In genomic region chr7:51187941-51188340, GRCh38 we compare ENCODE assay signal across 11 cellular contexts.
DNase-seq lines count a peak whose midpoint lies in the region; FAIRE-seq and TF ChIP-seq lines count a peak whose summit lies in the region.
"Had no signal": no experiment of that assay in that cellular context is flagged by ENCODE, and none has a peak within 500 bp of the region (broad histone marks: within the 10 kb centered on the region; RNA-seq: fewer than 3 reads in every experiment).

No MANE protein-coding gene starts in this region.

- POLR2A ChIA-PET in H1 (lab: Charles Lee; ENCODE audit: partially characterized antibody): interaction anchor here (0.7 to 3.1 kb wide), 3 partner anchors 11 to 139 kb away, joined by 3 to 11 read pairs (median 3); no protein-coding TSS in a partner anchor

- H3K27ac ChIP-seq in H1 (ENCODE audit: low read depth, low read length) (no peak overlapping the region), uterus (no peak overlapping the region)

- H2BK5ac ChIP-seq in H1 (ENCODE audit: low read depth, low read length): 0 out of 2 replicates have a peak overlapping the region, but pooled peaks have one; percentile 20

- H3K4me1 ChIP-seq in H1 (replicated peaks in 1 of 4; ENCODE audit: control insufficient read depth in 3 of 4, insufficient read depth in 4 of 4, low read length in 3 of 4): peaks cover 0 to 7% (median 4%) of the 10 kb centered on the region in 4 experiments; a peak in 4 of 7 replicates
- H3K4me1 ChIP-seq in uterus: no peaks in the 10 kb centered on the region

- no peak overlapping the region for H2BK12ac ChIP-seq in H1 (ENCODE audit: low read depth, low read length)

- H3K9me3 Mint-ChIP-seq in neural crest cell: no peaks in the 10 kb centered on the region
- H3K9me3 Mint-ChIP-seq in HFFc6: no peaks in the 10 kb centered on the region
- H3K9me3 Mint-ChIP-seq: activated T-cell treated with anti-CD3 and anti-CD28 coated beads, Interleukin-2, amount 50 U/mL, for 72 hours; CD8-positive, alpha-beta T cell; stimulated activated naive B cell treated with anti-CD40 and anti-IgM and Interleukin-4, amounts not matched to agents 10 μg/mL and 1 μg/mL and 100 μg/mL, for 72 hours had no signal

- H3K27me3 ChIP-seq in H1 (replicated peaks in 1 of 4; ENCODE audit: control insufficient read depth in 3 of 4, extremely low read depth in 1 of 4, insufficient read depth in 3 of 4, low read length in 3 of 4) (no peaks in the 10 kb centered on the region), uterus (no peaks in the 10 kb centered on the region)

- no peak overlapping the region for H3K4ac ChIP-seq in H1 (replicated peaks; ENCODE audit: insufficient read length, low read depth, low read length)

- TF ChIP-seq POLR2A in H1 (IDR thresholded peaks at IDR 0.05; ENCODE audit: control extremely low read depth in 1 of 2, low read depth in 2 of 2, low read length in 2 of 2) (no peak), uterus (IDR thresholded peaks at IDR 0.05) (no peak)

- H3K9me3 ChIP-seq in H1 (ENCODE audit: insufficient read depth in 2 of 2, low read depth in 1 of 2, low read length in 1 of 2) (no peaks in the 10 kb centered on the region), uterus (no peaks in the 10 kb centered on the region)

- H3K79me2 ChIP-seq in H1 (ENCODE audit: control insufficient read depth in 1 of 2, insufficient read depth in 2 of 2, low read length in 2 of 2): no peaks in the 10 kb centered on the region

- no peaks in the 10 kb centered on the region for H4K20me1 ChIP-seq in H1 (replicated peaks in 1 of 2; ENCODE audit: control insufficient read depth in 1 of 2, insufficient read depth in 2 of 2, low read length in 2 of 2)

- FAIRE-seq in H1 (lab: Jason Lieb, UNC): peak; percentile 94

- no peak overlapping the region for H2AFZ ChIP-seq in H1 (ENCODE audit: low read length)

- H4K5ac ChIP-seq in H1 (ENCODE audit: insufficient read length, low read depth, low read length): no peak overlapping the region

- H3K27ac Mint-ChIP-seq in neural crest cell (ENCODE audit: unreplicated experiment) (no peak overlapping the region), HFFc6 (no peak overlapping the region)
- H3K27ac Mint-ChIP-seq: activated T-cell treated with anti-CD3 and anti-CD28 coated beads, Interleukin-2, amount 50 U/mL, for 72 hours; CD8-positive, alpha-beta T cell; stimulated activated naive B cell treated with anti-CD40 and anti-IgM and Interleukin-4, amounts not matched to agents 10 μg/mL and 1 μg/mL and 100 μg/mL, for 72 hours had no signal

- H2BK20ac ChIP-seq in H1 (ENCODE audit: low read length): no peak overlapping the region

- 32% methylated on average over 6 of the region's 6 CpGs; no CpG with 5 or more reads in 1 of the 2 experiments for WGBS in H1 (ENCODE audit: extremely low coverage in 1 of 2, insufficient coverage in 1 of 2, insufficient read length in 1 of 2, insufficient replicate concordance in 2 of 2, low coverage in 1 of 2, low lambda C conversion rate in 2 of 2, missing lambda C conversion rate in 1 of 2), 2 experiments

- TF ChIP-seq CTCF in H1 (IDR thresholded peaks at IDR 0.05; ENCODE audit: control extremely low read depth in 1 of 3, insufficient read depth in 1 of 3, low read depth in 1 of 3, low read length in 3 of 3) (peak; percentile 86 to 97 (median 90)), neural crest cell (conservative IDR thresholded peaks at IDR 0.05) (peak; percentile 49), uterus (IDR thresholded peaks at IDR 0.05) (no peak), HFFc6 (IDR thresholded peaks at IDR 0.05) (no peak)

- H3K4me1 Mint-ChIP-seq in neural crest cell (no peaks in the 10 kb centered on the region), HFFc6 (ENCODE audit: low read depth) (no peaks in the 10 kb centered on the region)
- H3K4me1 Mint-ChIP-seq: stimulated activated naive B cell treated with anti-CD40 and anti-IgM and Interleukin-4, amounts not matched to agents 10 μg/mL and 1 μg/mL and 100 μg/mL, for 72 hours had no signal

- DNase-seq in D341Med (ENCODE audit: low spot score): peak; percentile 69
- peak; percentile 7 for DNase-seq in NCI-H2227 treated with DMSO at 0.1 percent for 48 hours (lab: John Stamatoyannopoulos, UW)
- peak; percentile 50 to 82 for DNase-seq in H1 (ENCODE audit: low read depth in 1 of 2, low spot score in 2 of 2)
- peak; percentile 28 for DNase-seq in neural crest cell (ENCODE audit: low read depth, low spot score)
- no peak for DNase-seq in LoVo (ENCODE audit: low spot score)
- DNase-seq in uterus: no peak
- DNase-seq in HFFc6: no peak
- DNase-seq in AG08395 (ENCODE audit: low spot score): no peak
- DNase-seq: activated T-cell treated with anti-CD3 and anti-CD28 coated beads, Interleukin-2, amount 50 U/mL, for 72 hours; CD8-positive, alpha-beta T cell; stimulated activated naive B cell treated with anti-CD40 and anti-IgM and Interleukin-4, amounts not matched to agents 10 μg/mL and 1 μg/mL and 100 μg/mL, for 72 hours had no signal

- H2AK5ac ChIP-seq in H1 (ENCODE audit: low read depth, low read length): no peak overlapping the region

- H3K36me3 Mint-ChIP-seq in neural crest cell (ENCODE audit: low read depth) (no peaks in the 10 kb centered on the region), HFFc6 (ENCODE audit: low read depth) (no peaks in the 10 kb centered on the region)
- H3K36me3 Mint-ChIP-seq: CD8-positive, alpha-beta T cell; stimulated activated naive B cell treated with anti-CD40 and anti-IgM and Interleukin-4, amounts not matched to agents 10 μg/mL and 1 μg/mL and 100 μg/mL, for 72 hours had no signal

- H3K23ac ChIP-seq in H1 (ENCODE audit: insufficient read length): no peak overlapping the region

- no peaks in the 10 kb centered on the region for H3K23me2 ChIP-seq in H1 (ENCODE audit: low read depth, low read length)

- no peak overlapping the region for H2BK15ac ChIP-seq in H1 (ENCODE audit: low read length)

- peaks cover 2% of the 10 kb centered on the region; the same call in 1 of the 2 replicates for H3K79me1 ChIP-seq in H1 (ENCODE audit: low read depth, low read length)

- H3K18ac ChIP-seq in H1 (ENCODE audit: extremely low read depth, low read length): no peak overlapping the region

- no peak overlapping the region for H3K9ac ChIP-seq in H1 (replicated peaks in 1 of 4; ENCODE audit: extremely low read depth in 1 of 4, low read depth in 3 of 4, low read length in 3 of 4)

- H3K27me3 Mint-ChIP-seq in neural crest cell (ENCODE audit: low read depth) (no peaks in the 10 kb centered on the region), HFFc6 (ENCODE audit: insufficient read depth) (peaks cover 4% of the 10 kb centered on the region)

- H3K4me2 ChIP-seq in H1 (ENCODE audit: insufficient read depth in 1 of 2, low read depth in 2 of 2, low read length in 2 of 2): no peak overlapping the region

- no peak overlapping the region for H3K56ac ChIP-seq in H1 (replicated peaks; ENCODE audit: insufficient read length, low read depth, low read length)

- no peak overlapping the region for H3K14ac ChIP-seq in H1 (ENCODE audit: insufficient read length)

- no peak overlapping the region for H2BK120ac ChIP-seq in H1 (replicated peaks; ENCODE audit: low read depth, low read length)

- no peak overlapping the region for H4K8ac ChIP-seq in H1 (ENCODE audit: extremely low read depth, insufficient read depth, low read length)

- no peak overlapping the region for H3K4me3 ChIP-seq in H1 (ENCODE audit: extremely low read depth in 1 of 4, insufficient read depth in 2 of 4, low read depth in 3 of 4, low read length in 4 of 4)
- H3K4me3 ChIP-seq in uterus: no peak overlapping the region

- CTCF ChIA-PET in H1 (lab: Charles Lee; ENCODE audit: partially characterized antibody): interaction anchor here (0.6 to 16.6 kb wide), 34 partner anchors 10 to 446 kb away, joined by 3 to 352 read pairs (median 6); no protein-coding TSS in a partner anchor

- no peak overlapping the region for H4K91ac ChIP-seq in H1 (replicated peaks; ENCODE audit: insufficient read length, low read length)

- no peak for TF ChIP-seq EP300 in H1 (IDR thresholded peaks at IDR 0.05; ENCODE audit: borderline replicate concordance in 1 of 2, low read depth in 2 of 2, low read length in 2 of 2)

- H3K4me3 Mint-ChIP-seq in neural crest cell (no peak overlapping the region), HFFc6 (no peak overlapping the region)
- H3K4me3 Mint-ChIP-seq: activated T-cell treated with anti-CD3 and anti-CD28 coated beads, Interleukin-2, amount 50 U/mL, for 72 hours; CD8-positive, alpha-beta T cell; stimulated activated naive B cell treated with anti-CD40 and anti-IgM and Interleukin-4, amounts not matched to agents 10 μg/mL and 1 μg/mL and 100 μg/mL, for 72 hours had no signal

- peak; percentile 95 for TF ChIP-seq RAD21 in H1 (IDR thresholded peaks at IDR 0.05 in 1 of 2, conservative IDR thresholded peaks at IDR 0.05 in 1 of 2; ENCODE audit: low read depth in 2 of 2, low read length in 2 of 2)

- peaks cover 0 to 15% (median 6%) of the 10 kb centered on the region in 4 experiments; a peak in 5 of 8 replicates for H3K36me3 ChIP-seq in H1 (ENCODE audit: control insufficient read depth in 2 of 4, insufficient read depth in 4 of 4, low read length in 3 of 4)
- H3K36me3 ChIP-seq in uterus: no peaks in the 10 kb centered on the region

- intact Hi-C loops in uterus (cut with DNase I; ENCODE audit: low total_unique reads): no loop called here

TF ChIP-seq in H1, 55 proteins besides CTCF, POLR2A, EP300 and RAD21:
- 0 out of 2 replicates have a peak, but pooled peaks have one; percentile 18 for TF ChIP-seq TBP (IDR thresholded peaks at IDR 0.05; ENCODE audit: low read depth, low read length)
- TF ChIP-seq SIN3A (conservative IDR thresholded peaks at IDR 0.05 in 1 of 2, IDR thresholded peaks at IDR 0.05 in 1 of 2; ENCODE audit: low read depth in 1 of 2, low read length in 2 of 2): 0 out of 4 replicates have a peak, but pooled peaks of 1 of the 2 experiments have one; percentile 43
- 0 out of 2 replicates have a peak, but pooled peaks have one; percentile 35 for TF ChIP-seq YY1 (IDR thresholded peaks at IDR 0.05; ENCODE audit: low read depth, low read length)
- TF ChIP-seq TCF12 (IDR thresholded peaks at IDR 0.05; ENCODE audit: low read depth, low read length): peak; percentile 54; the same call in 1 of the 2 replicates
- no peak for TF ChIP-seq CREB1 (IDR thresholded peaks at IDR 0.05)
- 0 out of 2 replicates have a peak, but pooled peaks have one; percentile 5 for TF ChIP-seq NRF1 (IDR thresholded peaks at IDR 0.05; ENCODE audit: low read depth, low read length)
- TF ChIP-seq BACH1 (IDR thresholded peaks at IDR 0.05; ENCODE audit: low read length): 0 out of 2 replicates have a peak, but pooled peaks have one; percentile 30
- TF ChIP-seq CHD1 (IDR thresholded peaks at IDR 0.05; ENCODE audit: low read depth, low read length): no peak
- no peak for TF ChIP-seq MAFK (IDR thresholded peaks at IDR 0.05; ENCODE audit: low read depth, low read length)
- TF ChIP-seq TEAD4 (IDR thresholded peaks at IDR 0.05; ENCODE audit: low read depth, low read length): peak; percentile 74

Comparison
In these comparisons a context has a peak if more than half of its experiments do, and no peak if none do; other contexts are left out.
1. DNase-seq: peak in D341Med (single experiment), NCI-H2227 treated with DMSO at 0.1 percent for 48 hours (single experiment), H1 (2 of 2) and neural crest cell (single experiment); none in LoVo (single experiment), uterus (0 of 2), HFFc6 (single experiment) and AG08395 (single experiment).
2. CTCF ChIP-seq: peak in H1 (3 of 3) and neural crest cell (single experiment); none in uterus (0 of 4) and HFFc6 (single experiment).